8 cellular contexts compared by ENCODE assay signal in genomic region chr21:46285206-46285661, GRCh38. TPM values are rescaled to one million over a fixed set of nuclear protein-coding genes. Genes with fewer than 3 reads are reported as not detected.
A peak's percentile ranks its signal among the peaks of the same experiment; 100 is the strongest.
DNase-seq lines count a peak whose midpoint lies in the region; ATAC-seq and TF ChIP-seq lines count a peak whose summit lies in the region.

TSS of gene MCM3AP (minus strand) at chr21:46285611. CDS start at chr21:46285286, 325 bp downstream.

- peaks cover 42% of the 10 kb centered on the region for H3K4me1 ChIP-seq in CD8-positive, alpha-beta memory T cell (ENCODE audit: insufficient read depth, low read length)
- H3K4me1 ChIP-seq in RWPE2 (ENCODE audit: insufficient read depth, poor library complexity, severe bottlenecking) (peaks cover 23% of the 10 kb centered on the region), esophagus (ENCODE audit: control insufficient read depth in 2 of 2, insufficient read depth in 2 of 2, low read length in 1 of 2) (peaks cover 0 to 5% of the 10 kb centered on the region in 2 donors)

- no peak for DNase-seq in CD8-positive, alpha-beta memory T cell
- DNase-seq in RWPE2 (ENCODE audit: low spot score) (no peak), COR-L47 (lab: John Stamatoyannopoulos, UW) (no peak), NCI-H524 treated with DMSO at 0.1 percent for 48 hours (lab: John Stamatoyannopoulos, UW) (no peak)

- no peaks in the 10 kb centered on the region for H4K20me1 ChIP-seq in neural cell (ENCODE audit: insufficient read depth)

- no peaks in the 10 kb centered on the region for H3F3A ChIP-seq in neural cell (ENCODE audit: insufficient read depth, low read length, poor library complexity, severe bottlenecking)

- no peak for TF ChIP-seq EP300 in neural cell (conservative IDR thresholded peaks at IDR 0.05; ENCODE audit: poor library complexity, severe bottlenecking)

- TF ChIP-seq CTCF in RWPE2 (IDR thresholded peaks at IDR 0.05; ENCODE audit: poor library complexity, severe bottlenecking), result no peak
- TF ChIP-seq CTCF in neural cell (IDR thresholded peaks at IDR 0.05; ENCODE audit: poor library complexity, severe bottlenecking), result no peak

- no peaks in the 10 kb centered on the region for H3K9me3 Mint-ChIP-seq in CD8-positive, alpha-beta memory T cell

- peak within 1 kb of the TSS; percentile 85 to 99 (median 97) for H3K4me3 Mint-ChIP-seq in CD8-positive, alpha-beta memory T cell

- H3K9ac ChIP-seq in neural cell (ENCODE audit: low read length), result peak within 1 kb of the TSS; percentile 86

- peaks cover 40 to 74% (median 58%) of the 10 kb centered on the region in 3 donors for H3K4me1 Mint-ChIP-seq in CD8-positive, alpha-beta memory T cell

- whole genome bisulfite sequencing in esophagus, 2 donors, result 28 to 29% methylated on average over 6 of the region's 6 CpGs

- H3K27me3 ChIP-seq in CD8-positive, alpha-beta memory T cell (ENCODE audit: insufficient read depth, low read length, poor library complexity, severe bottlenecking), result no peaks in the 10 kb centered on the region
- H3K27me3 ChIP-seq in RWPE2 (ENCODE audit: insufficient read depth, poor library complexity, severe bottlenecking) (no peaks in the 10 kb centered on the region), esophagus (ENCODE audit: control insufficient read depth in 1 of 2, insufficient read depth in 2 of 2, low read length in 2 of 2) (no peaks in the 10 kb centered on the region), neural cell (ENCODE audit: insufficient read depth, low read depth, low read length) (no peaks in the 10 kb centered on the region)

- TF ChIP-seq RAD21 in neural cell (conservative IDR thresholded peaks at IDR 0.05), result no peak

- peaks cover 39% of the 10 kb centered on the region for H3K79me2 ChIP-seq in neural cell (replicated peaks; ENCODE audit: insufficient read depth, low read length)

- ATAC-seq in RWPE2 (ENCODE audit: low read depth), result no peak
- ATAC-seq in HG03565 (IDR thresholded peaks at IDR 0.05; ENCODE audit: unreplicated experiment), result no peak
- ATAC-seq in GM19395 (IDR thresholded peaks at IDR 0.05; ENCODE audit: unreplicated experiment), result no peak

- no peaks in the 10 kb centered on the region for H3K9me2 ChIP-seq in neural cell (ENCODE audit: insufficient read depth, low read length)

- peaks cover 22% of the 10 kb centered on the region for H3K36me3 ChIP-seq in CD8-positive, alpha-beta memory T cell (ENCODE audit: insufficient read depth, low read length)
- peaks cover 62% of the 10 kb centered on the region for H3K36me3 ChIP-seq in RWPE2 (ENCODE audit: low read depth)
- H3K36me3 ChIP-seq in esophagus (ENCODE audit: control insufficient read depth in 2 of 2, insufficient read depth in 2 of 2, low read length in 1 of 2), result peaks cover under 1 to 2% of the 10 kb centered on the region in 2 donors
- H3K36me3 ChIP-seq in neural cell (ENCODE audit: insufficient read depth, low read length), result peaks cover 9% of the 10 kb centered on the region

- CTCF ChIA-PET in CD8-positive, alpha-beta memory T cell (lab: Charles Lee), result interaction anchor here (1.0 to 2.7 kb wide), 3 partner anchors 41 to 312 kb away, joined by 3 to 12 read pairs (median 3); a partner anchor contains a TSS

- peak within 1 kb of the TSS; percentile 83 for H2AFZ ChIP-seq in neural cell (ENCODE audit: low read depth, low read length)

- peaks cover 5 to 44% (median 7%) of the 10 kb centered on the region in 3 donors for H3K36me3 Mint-ChIP-seq in CD8-positive, alpha-beta memory T cell

- no peaks in the 10 kb centered on the region for H3K9me3 ChIP-seq in CD8-positive, alpha-beta memory T cell (ENCODE audit: low read length)
- H3K9me3 ChIP-seq in RWPE2 (ENCODE audit: severe bottlenecking), result no peaks in the 10 kb centered on the region
- H3K9me3 ChIP-seq in esophagus (ENCODE audit: control insufficient read depth in 2 of 2, insufficient read depth in 1 of 2, low read depth in 1 of 2, low read length in 1 of 2), result no peaks in the 10 kb centered on the region
- H3K9me3 ChIP-seq in neural cell (ENCODE audit: low read length), result no peaks in the 10 kb centered on the region

- H3K4me3 ChIP-seq in CD8-positive, alpha-beta memory T cell (ENCODE audit: low read length), result peak within 1 kb of the TSS; percentile 69
- H3K4me3 ChIP-seq in RWPE2 (ENCODE audit: severe bottlenecking) (peak within 1 kb of the TSS; percentile 92), esophagus (ENCODE audit: low read depth in 1 of 2, low read length in 2 of 2) (peak within 1 kb of the TSS; percentile 82 to 95), neural cell (ENCODE audit: low read length) (peak within 1 kb of the TSS; percentile 89)

- peak within 1 kb of the TSS; percentile 83 for H3K4me2 ChIP-seq in neural cell (ENCODE audit: low read length)

- peak within 1 kb of the TSS; percentile 70 for H3K27ac ChIP-seq in CD8-positive, alpha-beta memory T cell (ENCODE audit: low read depth, low read length)
- H3K27ac ChIP-seq in RWPE2 (ENCODE audit: poor library complexity, severe bottlenecking), result peak within 1 kb of the TSS; percentile 87
- H3K27ac ChIP-seq in esophagus (ENCODE audit: low read depth in 2 of 2, low read length in 1 of 2), result peak within 1 kb of the TSS; percentile 98 to 99
- H3K27ac ChIP-seq in neural cell (ENCODE audit: low read length), result peak within 1 kb of the TSS; percentile 94

- H3K27me3 Mint-ChIP-seq in CD8-positive, alpha-beta memory T cell, result no peaks in the 10 kb centered on the region

- POLR2A ChIA-PET in CD8-positive, alpha-beta memory T cell (lab: Charles Lee), result interaction anchor here (0.5 to 0.9 kb wide), 2 partner anchors 13 to 312 kb away, joined by 3 to 8 read pairs; no protein-coding TSS in a partner anchor

- peak within 1 kb of the TSS; percentile 74 to 99 (median 98) for H3K27ac Mint-ChIP-seq in CD8-positive, alpha-beta memory T cell

TF ChIP-seq in neural cell, 6 proteins besides CTCF, POLR2A, EP300 and RAD21:
- TF ChIP-seq MXI1 (conservative IDR thresholded peaks at IDR 0.05; ENCODE audit: poor library complexity, severe bottlenecking), result no peak

RNA-seq across cellular contexts. Expression of gene MCM3AP, which starts in this region (rescaled TPM):
- total RNA-seq in CD8-positive, alpha-beta memory T cell, result 100 to 1,000 TPM; 131 to 133 TPM
- 56.7 TPM for polyA plus RNA-seq in CD8-positive, alpha-beta memory T cell
- polyA plus RNA-seq in esophagus (10 to 100 TPM; 27.1 to 29.2 TPM), neural cell (74.2 and 90.7 TPM in 2 replicates)
- polyA minus RNA-seq in neural cell, result 102 and 105 TPM in 2 replicates
